Comparison of ENCODE assay signal across 1 cellular context in the genomic region with DNA sequence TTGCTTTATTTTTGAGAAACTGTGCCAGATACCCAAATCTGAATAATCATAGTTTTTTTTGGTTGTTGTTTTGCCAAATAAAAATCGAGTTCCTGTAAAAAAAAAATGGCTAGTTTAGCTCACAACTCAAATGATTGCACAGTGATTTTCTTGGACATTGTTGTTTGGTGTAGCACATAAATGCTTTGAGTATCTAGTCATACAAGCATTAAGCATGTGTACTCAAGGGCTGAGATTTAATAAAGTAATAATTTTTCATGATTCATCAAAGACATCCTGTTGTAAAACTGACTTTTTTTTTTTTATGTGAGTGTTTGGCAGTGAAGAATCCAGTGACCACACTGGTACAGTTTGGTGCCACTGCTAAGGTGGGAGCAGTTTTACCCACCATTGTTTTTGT.
TF ChIP-seq lines count a peak whose summit lies in the region.

No MANE protein-coding gene starts in this region.

TF ChIP-seq in IMR-90, 13 proteins besides CTCF, POLR2A, EP300 and RAD21 (continued from another document):
- no peak for TF ChIP-seq MAZ (IDR thresholded peaks at IDR 0.05; ENCODE audit: borderline replicate concordance, low read depth, low read length)
- no peak for TF ChIP-seq CEBPB (IDR thresholded peaks at IDR 0.05; ENCODE audit: low read depth, low read length)
- TF ChIP-seq BHLHE40 (IDR thresholded peaks at IDR 0.05; ENCODE audit: low read depth, low read length), result no peak
- no peak for TF ChIP-seq RFX5 (IDR thresholded peaks at IDR 0.05; ENCODE audit: low read depth, low read length)
- no peak for TF ChIP-seq SMC3 (IDR thresholded peaks at IDR 0.05; ENCODE audit: low read depth, low read length)
- TF ChIP-seq RCOR1 (IDR thresholded peaks at IDR 0.05; ENCODE audit: insufficient replicate concordance, low read length), result no peak
- no peak for TF ChIP-seq FOS (IDR thresholded peaks at IDR 0.05; ENCODE audit: low read depth, low read length)
- TF ChIP-seq, protein P1, sequence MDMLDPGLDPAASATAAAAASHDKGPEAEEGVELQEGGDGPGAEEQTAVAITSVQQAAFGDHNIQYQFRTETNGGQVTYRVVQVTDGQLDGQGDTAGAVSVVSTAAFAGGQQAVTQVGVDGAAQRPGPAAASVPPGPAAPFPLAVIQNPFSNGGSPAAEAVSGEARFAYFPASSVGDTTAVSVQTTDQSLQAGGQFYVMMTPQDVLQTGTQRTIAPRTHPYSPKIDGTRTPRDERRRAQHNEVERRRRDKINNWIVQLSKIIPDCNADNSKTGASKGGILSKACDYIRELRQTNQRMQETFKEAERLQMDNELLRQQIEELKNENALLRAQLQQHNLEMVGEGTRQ (IDR thresholded peaks at IDR 0.05; ENCODE audit: low read depth, low read length), result no peak
- TF ChIP-seq MAFK (IDR thresholded peaks at IDR 0.05; ENCODE audit: low read depth, low read length), result no peak
